Comparison of ENCODE assay signal across 8 cellular contexts in genomic region chr5:54785729-54786548, GRCh38.
DNase-seq lines count a peak whose midpoint lies in the region; ATAC-seq and TF ChIP-seq lines count a peak whose summit lies in the region.

No MANE protein-coding gene starts in this region.

- H3K27ac Mint-ChIP-seq in activated CD4-positive, alpha-beta memory T cell treated with anti-CD3 and anti-CD28 coated beads for 36 hours, result no peak overlapping the region

- no peak overlapping the region for H3K4me3 Mint-ChIP-seq in activated CD4-positive, alpha-beta memory T cell treated with anti-CD3 and anti-CD28 coated beads for 36 hours

- H3K4me2 ChIP-seq in fibroblast of lung (ENCODE audit: extremely low read depth, insufficient read depth, low read length), result no peak overlapping the region

- H3K79me2 ChIP-seq in fibroblast of lung (ENCODE audit: control insufficient read depth, insufficient read depth, low read length), result no peaks in the 10 kb centered on the region

- DNase-seq in A172 (ENCODE audit: low spot score) (peak; percentile 31), NOMO-1 (lab: John Stamatoyannopoulos, UW; ENCODE audit: unreplicated experiment in 2 of 2) (peak; percentile 78 to 94), fibroblast of lung (ENCODE audit: low read depth in 2 of 2) (peak in 1 of 2 donors; percentile 44), spleen (peak; percentile 86)
- DNase-seq in activated CD4-positive, alpha-beta memory T cell treated with anti-CD3 and anti-CD28 coated beads for 36 hours, result no peak
- DNase-seq in stimulated activated CD4-positive, alpha-beta T cell treated with anti-CD3 and anti-CD28 coated beads, Interleukin-4, amount 100 ng/mL, for 24 hours, result no peak

- intact Hi-C loops in spleen (cut with DNase I; ENCODE audit: low total_unique reads), result no loop called here
- intact Hi-C loops in activated CD4-positive, alpha-beta memory T cell treated with anti-CD3 and anti-CD28 coated beads for 36 hours (cut with micrococcal nuclease), result no loop called here

- H3K27me3 ChIP-seq in fibroblast of lung (ENCODE audit: control insufficient read depth, insufficient read depth, low read length) (no peaks in the 10 kb centered on the region), spleen (replicated peaks in 1 of 7) (no peaks in the 10 kb centered on the region)

- H4K20me1 ChIP-seq in fibroblast of lung (ENCODE audit: control insufficient read depth, extremely low read depth, insufficient read depth, low read length), result no peaks in the 10 kb centered on the region

- no peaks in the 10 kb centered on the region for H3K27me3 Mint-ChIP-seq in activated CD4-positive, alpha-beta memory T cell treated with anti-CD3 and anti-CD28 coated beads for 36 hours

- no peaks in the 10 kb centered on the region for H3K9me3 ChIP-seq in fibroblast of lung (ENCODE audit: control insufficient read depth, insufficient read depth, low read depth, low read length)
- peaks cover 0 to 20% (median 1%) of the 10 kb centered on the region in 8 donors for H3K9me3 ChIP-seq in spleen

- peak; percentile 90 for ATAC-seq in GM21576 (IDR thresholded peaks at IDR 0.05; ENCODE audit: unreplicated experiment)
- ATAC-seq in activated CD4-positive, CD25-positive, alpha-beta regulatory T cell treated with anti-CD3 and anti-CD28 coated beads, Interleukin-2, amount 50 U/mL, for 24 hours, result no peak

- POLR2A ChIA-PET in activated CD4-positive, alpha-beta memory T cell treated with anti-CD3 and anti-CD28 coated beads for 36 hours (lab: Charles Lee), result no interaction called here

- H3K4me3 ChIP-seq in fibroblast of lung (replicated peaks in 1 of 4; ENCODE audit: control extremely low read depth in 1 of 4, insufficient read depth in 1 of 4, low read depth in 3 of 4, low read length in 4 of 4) (no peak overlapping the region), spleen (no peak overlapping the region)

- TF ChIP-seq POLR2A in spleen (IDR thresholded peaks at IDR 0.05), result no peak

- TF ChIP-seq CTCF in fibroblast of lung (conservative IDR thresholded peaks at IDR 0.05 in 1 of 2, IDR thresholded peaks at IDR 0.05 in 1 of 2; ENCODE audit: low read depth in 1 of 2, low read length in 2 of 2) (no peak), spleen (IDR thresholded peaks at IDR 0.05 in 8 of 11, conservative IDR thresholded peaks at IDR 0.05 in 3 of 11) (peak in 7 of 11 experiments; percentile 12 to 60 (median 40))

- H3K4me1 ChIP-seq in fibroblast of lung (ENCODE audit: control insufficient read depth, extremely low read depth, insufficient read depth, low read length), result no peaks in the 10 kb centered on the region
- H3K4me1 ChIP-seq in spleen, result peaks cover 4 to 24% (median 19%) of the 10 kb centered on the region in 6 donors

- WGBS in spleen, 5 donors, result 31 to 38% (median 38%) methylated on average over 8 to 9 of the region's 9 CpGs

- H2AFZ ChIP-seq in fibroblast of lung (ENCODE audit: low read length), result peak overlapping the region; percentile 63

- H3K36me3 ChIP-seq in fibroblast of lung (ENCODE audit: control insufficient read depth, insufficient read depth, low read length) (no peaks in the 10 kb centered on the region), spleen (no peaks in the 10 kb centered on the region)

- H3K27ac ChIP-seq in fibroblast of lung (ENCODE audit: insufficient read depth, low read length) (no peak overlapping the region), spleen (peak overlapping the region; percentile 14 to 79 (median 72))

- H3K36me3 Mint-ChIP-seq in activated CD4-positive, alpha-beta memory T cell treated with anti-CD3 and anti-CD28 coated beads for 36 hours, result peaks cover 3% of the 10 kb centered on the region

- no peaks in the 10 kb centered on the region for H3K4me1 Mint-ChIP-seq in activated CD4-positive, alpha-beta memory T cell treated with anti-CD3 and anti-CD28 coated beads for 36 hours (ENCODE audit: low read depth)

- CTCF ChIA-PET in activated CD4-positive, alpha-beta memory T cell treated with anti-CD3 and anti-CD28 coated beads for 36 hours (lab: Charles Lee), result no interaction called here

- no peak overlapping the region for H3K9ac ChIP-seq in fibroblast of lung (ENCODE audit: insufficient read depth, low read length)

- peaks cover 7% of the 10 kb centered on the region for H3K9me3 Mint-ChIP-seq in activated CD4-positive, alpha-beta memory T cell treated with anti-CD3 and anti-CD28 coated beads for 36 hours

Comparison
In these comparisons a context has a peak if more than half of its experiments do, and no peak if none do; other contexts are left out.
1. DNase-seq: peak in A172 (single experiment), NOMO-1 (2 of 2) and spleen (single experiment); none in activated CD4-positive, alpha-beta memory T cell treated with anti-CD3 and anti-CD28 coated beads for 36 hours (single experiment) and stimulated activated CD4-positive, alpha-beta T cell treated with anti-CD3 and anti-CD28 coated beads, Interleukin-4, amount 100 ng/mL, for 24 hours (single experiment).
2. CTCF ChIP-seq: peak in spleen (7 of 11); none in fibroblast of lung (0 of 2).